Comparison of ENCODE assay signal across 8 cellular contexts in the genomic region with DNA sequence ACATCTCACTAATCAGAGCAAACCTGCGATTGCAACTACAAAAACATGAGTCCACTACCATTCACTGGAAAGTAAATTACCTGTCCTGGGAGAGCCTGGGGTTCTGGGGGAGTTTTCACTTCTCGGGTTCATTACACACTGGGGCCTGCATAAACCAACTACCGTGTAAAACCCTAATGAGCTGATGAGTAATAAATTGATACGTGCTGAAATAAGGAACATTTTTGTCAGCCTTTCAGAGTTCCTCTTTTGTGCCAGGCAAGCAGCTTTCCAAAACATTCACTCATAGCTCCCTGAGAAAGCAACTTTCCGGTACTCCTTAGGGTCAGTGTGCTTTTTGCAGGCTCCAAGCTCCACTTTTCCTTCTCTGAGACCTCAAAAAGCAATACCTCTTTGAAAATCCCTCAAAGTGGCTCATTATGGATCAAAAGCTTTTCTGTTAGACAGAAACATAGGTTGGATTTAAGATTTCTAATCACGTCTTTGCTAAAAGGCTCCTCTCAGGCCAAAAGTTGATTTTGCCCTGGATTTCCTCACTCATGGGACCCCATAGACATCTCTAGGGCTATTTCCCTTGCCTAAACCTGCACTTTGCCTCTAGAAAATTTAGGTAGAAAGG.
A peak's percentile ranks its signal among the peaks of the same experiment; 100 is the strongest.
DNase-seq lines count a peak whose midpoint lies in the region; ATAC-seq, FAIRE-seq and TF ChIP-seq lines count a peak whose summit lies in the region.

No MANE protein-coding gene starts in this region.

- H3K27me3 ChIP-seq in SK-N-SH (ENCODE audit: insufficient read depth) (no peaks in the 10 kb centered on the region), OCI-LY1 (ENCODE audit: insufficient read depth, low read length) (no peaks in the 10 kb centered on the region), keratinocyte (ENCODE audit: control insufficient read depth, extremely low read depth, insufficient read depth, low read length) (no peaks in the 10 kb centered on the region)

- H4K20me1 ChIP-seq in SK-N-SH (ENCODE audit: insufficient read depth) (no peaks in the 10 kb centered on the region), OCI-LY1 (ENCODE audit: insufficient read depth, low read length) (no peaks in the 10 kb centered on the region), keratinocyte (ENCODE audit: control insufficient read depth, extremely low read depth, insufficient read depth, low read length) (no peaks in the 10 kb centered on the region)

- dilution Hi-C loops in keratinocyte (cut with MboI; ENCODE audit: extremely low pct_ligation_motif_present, low sequenced_read_pairs): no loop called here

- H2AFZ ChIP-seq in SK-N-SH (ENCODE audit: low read depth): 0 out of 2 replicates have a peak overlapping the region, but pooled peaks have one; percentile 58
- no peak overlapping the region for H2AFZ ChIP-seq in OCI-LY1 (ENCODE audit: low read length)
- no peak overlapping the region for H2AFZ ChIP-seq in keratinocyte (ENCODE audit: control insufficient read depth, low read length)

- H3F3A ChIP-seq in SK-N-SH (replicated peaks; ENCODE audit: insufficient read depth) (no peaks in the 10 kb centered on the region), OCI-LY1 (ENCODE audit: insufficient read depth, low read length) (no peaks in the 10 kb centered on the region)

- H3K9me2 ChIP-seq in SK-N-SH (no peaks in the 10 kb centered on the region), OCI-LY1 (ENCODE audit: low read depth, low read length) (no peaks in the 10 kb centered on the region)

- H3K9me1 ChIP-seq in keratinocyte (ENCODE audit: control insufficient read depth, extremely low read depth, insufficient read depth, low read length): no peaks in the 10 kb centered on the region

- H3K27ac ChIP-seq in SK-N-SH (ENCODE audit: low read depth in 2 of 2, low read length in 1 of 2) (no peak overlapping the region), OCI-LY1 (ENCODE audit: low read depth, low read length, poor library complexity, severe bottlenecking) (peak overlapping the region; percentile 1), keratinocyte (ENCODE audit: control insufficient read depth, insufficient read depth, low read length) (peak overlapping the region; percentile 67)

- no peak for TF ChIP-seq EP300 in SK-N-SH (IDR thresholded peaks at IDR 0.05; ENCODE audit: borderline replicate concordance in 1 of 2, low read depth in 1 of 2, low read length in 1 of 2)

- no peak for TF ChIP-seq RAD21 in SK-N-SH (IDR thresholded peaks at IDR 0.05; ENCODE audit: low read length)

- POLR2A ChIA-PET in SK-N-SH (lab: Yijun Ruan, JAX) (no interaction called here), HEK293T (lab: Yijun Ruan, JAX) (no interaction called here)

- no peak for TF ChIP-seq CTCF in SK-N-SH (IDR thresholded peaks at IDR 0.05)
- TF ChIP-seq CTCF in OCI-LY1 (IDR thresholded peaks at IDR 0.05; ENCODE audit: low read length): no peak
- TF ChIP-seq CTCF in keratinocyte (optimal IDR thresholded peaks at IDR 0.05 in 1 of 3, IDR thresholded peaks at IDR 0.05 in 1 of 3, conservative IDR thresholded peaks at IDR 0.05 in 1 of 3; ENCODE audit: extremely low read depth in 1 of 3, insufficient read depth in 2 of 3, low read length in 3 of 3): no peak

- no peak for DNase-seq in SK-N-SH
- no peak for DNase-seq in keratinocyte (ENCODE audit: low read depth, low spot score)
- DNase-seq in SW 1271 (lab: John Stamatoyannopoulos, UW): no peak
- DNase-seq in HEK293T (ENCODE audit: extremely low spot score): no peak
- no peak for DNase-seq in superior temporal gyrus (ENCODE audit: extremely low spot score)

- FAIRE-seq in keratinocyte (lab: Jason Lieb, UNC): no peak

- WGBS in SK-N-SH (ENCODE audit: low lambda C conversion rate): 47% methylated on average over 6 of the region's 6 CpGs

- H3K9ac ChIP-seq in SK-N-SH: no peak overlapping the region
- H3K9ac ChIP-seq in OCI-LY1 (ENCODE audit: low read length): no peak overlapping the region
- peak overlapping the region; percentile 11 for H3K9ac ChIP-seq in keratinocyte (ENCODE audit: control insufficient read depth, extremely low read depth, insufficient read depth, low read length)

- no peak; the same call in 2 of the 3 replicates for ATAC-seq in SK-N-SH treated with all-trans-retinoic acid at 6 μM for 48 hours
- ATAC-seq in HG02623 (IDR thresholded peaks at IDR 0.05; ENCODE audit: unreplicated experiment): peak; percentile 70

- H3K9me3 ChIP-seq in SK-N-SH (no peaks in the 10 kb centered on the region), OCI-LY1 (ENCODE audit: low read length) (no peaks in the 10 kb centered on the region), keratinocyte (ENCODE audit: control insufficient read depth, low read depth, low read length) (no peaks in the 10 kb centered on the region)

- H3K36me3 ChIP-seq in SK-N-SH (replicated peaks in 1 of 2; ENCODE audit: control insufficient read depth in 1 of 2, insufficient read depth in 2 of 2, low read length in 1 of 2) (no peaks in the 10 kb centered on the region), OCI-LY1 (ENCODE audit: insufficient read depth, low read length) (no peaks in the 10 kb centered on the region; the same call in 1 of the 2 replicates), keratinocyte (ENCODE audit: control insufficient read depth in 2 of 2, extremely low read depth in 1 of 2, insufficient read depth in 2 of 2, low read length in 2 of 2) (no peaks in the 10 kb centered on the region)

- H3K79me2 ChIP-seq in SK-N-SH (ENCODE audit: insufficient read depth) (no peaks in the 10 kb centered on the region), OCI-LY1 (ENCODE audit: insufficient read depth, low read length) (no peaks in the 10 kb centered on the region), keratinocyte (ENCODE audit: control insufficient read depth, insufficient read depth, low read length) (no peaks in the 10 kb centered on the region)

- H3K4me1 ChIP-seq in SK-N-SH (ENCODE audit: control insufficient read depth in 1 of 2, insufficient read depth in 2 of 2, low read depth in 1 of 2, low read length in 1 of 2) (peaks cover 0 to 7% of the 10 kb centered on the region in 2 experiments; a peak in 1 of 4 replicates), OCI-LY1 (ENCODE audit: insufficient read depth, low read length, severe bottlenecking) (peaks cover 18% of the 10 kb centered on the region), keratinocyte (ENCODE audit: control insufficient read depth, extremely low read depth, insufficient read depth, low read length) (peaks cover 23% of the 10 kb centered on the region)

- H3K4me2 ChIP-seq in SK-N-SH (no peak overlapping the region), OCI-LY1 (ENCODE audit: low read length) (peak overlapping the region; percentile 16; the same call in 1 of the 2 replicates), keratinocyte (ENCODE audit: control insufficient read depth, extremely low read depth, insufficient read depth, low read depth, low read length) (peak overlapping the region; percentile 66)

- CTCF ChIA-PET in SK-N-SH (lab: Yijun Ruan, JAX): no interaction called here
- CTCF ChIA-PET in HEK293T (lab: Yijun Ruan, JAX): interaction anchor here (1.0 kb wide), 1 partner anchor 15 kb away, joined by 4 read pairs; no protein-coding TSS in a partner anchor

- H3K4me3 ChIP-seq in SK-N-SH (ENCODE audit: low read depth in 2 of 2, low read length in 1 of 2) (no peak overlapping the region), OCI-LY1 (ENCODE audit: low read depth, low read length, poor library complexity, severe bottlenecking) (no peak overlapping the region), keratinocyte (ENCODE audit: control insufficient read depth in 2 of 3, extremely low read depth in 1 of 3, insufficient read depth in 2 of 3, low read depth in 1 of 3, low read length in 3 of 3) (no peak overlapping the region)

TF ChIP-seq in SK-N-SH, 30 proteins besides CTCF, POLR2A, EP300 and RAD21 (continues in another document):
- TF ChIP-seq SMC3 (IDR thresholded peaks at IDR 0.05; ENCODE audit: low read depth, low read length) (no peak), FOXJ3 (CRISPR knock-in tag; IDR thresholded peaks at IDR 0.05) (no peak)
- TF ChIP-seq, protein P1, sequence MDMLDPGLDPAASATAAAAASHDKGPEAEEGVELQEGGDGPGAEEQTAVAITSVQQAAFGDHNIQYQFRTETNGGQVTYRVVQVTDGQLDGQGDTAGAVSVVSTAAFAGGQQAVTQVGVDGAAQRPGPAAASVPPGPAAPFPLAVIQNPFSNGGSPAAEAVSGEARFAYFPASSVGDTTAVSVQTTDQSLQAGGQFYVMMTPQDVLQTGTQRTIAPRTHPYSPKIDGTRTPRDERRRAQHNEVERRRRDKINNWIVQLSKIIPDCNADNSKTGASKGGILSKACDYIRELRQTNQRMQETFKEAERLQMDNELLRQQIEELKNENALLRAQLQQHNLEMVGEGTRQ (IDR thresholded peaks at IDR 0.05; ENCODE audit: borderline replicate concordance, low read depth, low read length): no peak

TF ChIP-seq in SK-N-SH treated with all-trans-retinoic acid at 6 μM for 48 hours, 23 proteins besides CTCF, POLR2A, EP300 and RAD21 (continues in another document):
- TF ChIP-seq ARNTL (CRISPR knock-in tag; IDR thresholded peaks at IDR 0.05; ENCODE audit: borderline replicate concordance, low read depth) (no peak), ZNF70 (CRISPR knock-in tag; IDR thresholded peaks at IDR 0.05) (no peak), GLIS3 (CRISPR knock-in tag; IDR thresholded peaks at IDR 0.05) (no peak)

TF ChIP-seq in HEK293T, 16 proteins besides CTCF, POLR2A, EP300 and RAD21:
- no peak for TF ChIP-seq FOXM1 (IDR thresholded peaks at IDR 0.05; ENCODE audit: borderline replicate concordance)
- no peak for TF ChIP-seq FOXK2 (IDR thresholded peaks at IDR 0.05)
- TF ChIP-seq TARDBP (IDR thresholded peaks at IDR 0.05): no peak
- no peak for TF ChIP-seq BHLHE40 (IDR thresholded peaks at IDR 0.05; ENCODE audit: borderline replicate concordance)
- TF ChIP-seq, protein P2, sequence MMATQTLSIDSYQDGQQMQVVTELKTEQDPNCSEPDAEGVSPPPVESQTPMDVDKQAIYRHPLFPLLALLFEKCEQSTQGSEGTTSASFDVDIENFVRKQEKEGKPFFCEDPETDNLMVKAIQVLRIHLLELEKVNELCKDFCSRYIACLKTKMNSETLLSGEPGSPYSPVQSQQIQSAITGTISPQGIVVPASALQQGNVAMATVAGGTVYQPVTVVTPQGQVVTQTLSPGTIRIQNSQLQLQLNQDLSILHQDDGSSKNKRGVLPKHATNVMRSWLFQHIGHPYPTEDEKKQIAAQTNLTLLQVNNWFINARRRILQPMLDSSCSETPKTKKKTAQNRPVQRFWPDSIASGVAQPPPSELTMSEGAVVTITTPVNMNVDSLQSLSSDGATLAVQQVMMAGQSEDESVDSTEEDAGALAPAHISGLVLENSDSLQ (IDR thresholded peaks at IDR 0.05): no peak

Comparison
In these comparisons a context has a peak if more than half of its experiments do, and no peak if none do; other contexts are left out.
1. H3K27ac ChIP-seq: peak in OCI-LY1 (single experiment) and keratinocyte (single experiment); none in SK-N-SH (0 of 2).